In genomic region chr16:84312783-84313382, GRCh38 we compare ENCODE assay signal across 13 cellular contexts. TPM values are rescaled to one million over a fixed set of nuclear protein-coding genes. Genes with fewer than 3 reads are reported as not detected.
DNase-seq lines count a peak whose midpoint lies in the region; TF ChIP-seq lines count a peak whose summit lies in the region.
"Had no signal": no experiment of that assay in that cellular context is flagged by ENCODE, and none has a peak within 500 bp of the region (broad histone marks: within the 10 kb centered on the region; RNA-seq: fewer than 3 reads in every experiment).

No MANE protein-coding gene starts in this region.

- peaks cover 6% of the 10 kb centered on the region for H3F3A ChIP-seq in smooth muscle cell (ENCODE audit: low read depth)

- H3K4me2 ChIP-seq in smooth muscle cell: peak overlapping the region; percentile 78

- no peaks in the 10 kb centered on the region; the same call in 1 of the 2 replicates for H3K9me3 ChIP-seq in HUES64 (ENCODE audit: insufficient read depth, low read depth, low read length)
- H3K9me3 ChIP-seq in iPS-15b (ENCODE audit: control insufficient read depth, insufficient read depth, low read length): no peaks in the 10 kb centered on the region
- H3K9me3 ChIP-seq in smooth muscle cell (replicated peaks; ENCODE audit: low read depth): no peaks in the 10 kb centered on the region
- no peaks in the 10 kb centered on the region for H3K9me3 ChIP-seq in MG63

- H3K9ac ChIP-seq in HUES64 (ENCODE audit: low read depth, low read length): no peak overlapping the region
- no peak overlapping the region for H3K9ac ChIP-seq in iPS-15b (ENCODE audit: low read depth, low read length)
- no peak overlapping the region for H3K9ac ChIP-seq in smooth muscle cell (ENCODE audit: low read depth)

- H3K4me1 ChIP-seq in HUES64 (ENCODE audit: insufficient read depth, low read length): 0 out of 2 replicates have a peak, but pooled peaks cover 3% of the 10 kb centered on the region
- peaks cover 3% of the 10 kb centered on the region for H3K4me1 ChIP-seq in iPS-15b (ENCODE audit: control insufficient read depth, insufficient read depth, low read length)
- H3K4me1 ChIP-seq in smooth muscle cell (ENCODE audit: low read depth): peaks cover 6% of the 10 kb centered on the region

- peak; percentile 64 for DNase-seq in NCI-H748 treated with DMSO at 0.1 percent for 48 hours (lab: John Stamatoyannopoulos, UW)
- DNase-seq in smooth muscle cell (lab: John Stamatoyannopoulos, UW; ENCODE audit: unreplicated experiment): no peak
- no peak for DNase-seq in ureter (ENCODE audit: low spot score)
- DNase-seq in MG63: no peak
- no peak for DNase-seq in stimulated activated CD8-positive, alpha-beta memory T cell treated with anti-CD3 and anti-CD28 coated beads, Interleukin-4, amount 100 ng/mL, for 48 hours
- DNase-seq: activated naive CD4-positive, alpha-beta T cell treated with Interleukin-2 at 50 U/mL for 16 hours; cerebellar nuclear complex; GOT3; NCI-H1048; stimulated activated CD4-positive, alpha-beta T cell treated with anti-CD3 and anti-CD28 coated beads, Interleukin-12 subunit alpha, Interleukin-12 subunit beta, amount 100 ng/mL, for 4 hours had no signal

- 0 out of 2 replicates have a peak, but pooled peaks cover 6% of the 10 kb centered on the region for H3K27me3 ChIP-seq in HUES64 (ENCODE audit: insufficient read depth, low read length)
- H3K27me3 ChIP-seq in iPS-15b (ENCODE audit: control insufficient read depth, insufficient read depth, low read length): no peaks in the 10 kb centered on the region
- no peaks in the 10 kb centered on the region for H3K27me3 ChIP-seq in smooth muscle cell (ENCODE audit: low read depth)
- no peaks in the 10 kb centered on the region for H3K27me3 ChIP-seq in MG63

- no peak for TF ChIP-seq CTCF in smooth muscle cell (IDR thresholded peaks at IDR 0.05; ENCODE audit: borderline replicate concordance, insufficient read depth, poor library complexity, severe bottlenecking)

- WGBS in HUES64: 73% methylated on average over 55 of the region's 55 CpGs
- 15% methylated on average over 42 of the region's 55 CpGs for WGBS in smooth muscle cell (ENCODE audit: low lambda C conversion rate)

- H3K4me3 ChIP-seq in HUES64 (ENCODE audit: low read length) (peak overlapping the region; percentile 39), iPS-15b (ENCODE audit: low read depth, low read length) (peak overlapping the region; percentile 33), smooth muscle cell (peak overlapping the region; percentile 28), MG63 (no peak overlapping the region)

- peaks cover 6% of the 10 kb centered on the region for H4K20me1 ChIP-seq in smooth muscle cell (ENCODE audit: low read depth)

- peaks cover 4% of the 10 kb centered on the region for H3K79me2 ChIP-seq in smooth muscle cell (ENCODE audit: low read depth)

- peak overlapping the region; percentile 30 for H2AFZ ChIP-seq in smooth muscle cell (ENCODE audit: low read depth)

- H3K36me3 ChIP-seq in HUES64 (ENCODE audit: insufficient read depth, low read length) (no peaks in the 10 kb centered on the region), iPS-15b (ENCODE audit: control insufficient read depth, insufficient read depth, low read length) (no peaks in the 10 kb centered on the region), smooth muscle cell (ENCODE audit: low read depth) (no peaks in the 10 kb centered on the region), MG63 (no peaks in the 10 kb centered on the region)

- H3K27ac ChIP-seq in HUES64 (ENCODE audit: low read depth, low read length) (no peak overlapping the region), smooth muscle cell (ENCODE audit: low read depth) (no peak overlapping the region)

RNA-seq across cellular contexts. Expression of gene WFDC1, which starts 18.2 kb away (rescaled TPM):
- polyA plus RNA-seq in HUES64 (2013, experiment 1 of 2): 0.40 TPM
- polyA plus RNA-seq in HUES64 (2013, experiment 2 of 2): 0.76 TPM
- 150 and 176 TPM in 2 replicates for total RNA-seq in smooth muscle cell
- 249 and 362 TPM in 2 replicates for polyA plus RNA-seq in smooth muscle cell
- 63.5 TPM for total RNA-seq in ureter
- 0.40 TPM in 1 of 2 replicates, not detected in the other for total RNA-seq in MG63 (2014; rRNA removed; shearing (Covaris generic); ENCODE audit: low replicate concordance)
- total RNA-seq: G401 had no signal

RNA-seq across cellular contexts. Expression of gene ATP2C2, which starts 55.5 kb away (rescaled TPM):
- polyA plus RNA-seq in HUES64 (2013, experiment 1 of 2): 0.40 TPM
- 0.51 TPM for polyA plus RNA-seq in HUES64 (2013, experiment 2 of 2)
- 3.1 and 3.2 TPM in 2 replicates for total RNA-seq in smooth muscle cell
- polyA plus RNA-seq in smooth muscle cell: 1.6 and 4.1 TPM in 2 replicates
- total RNA-seq in ureter: 33.2 TPM
- total RNA-seq in MG63 (2014; rRNA removed; shearing (Covaris generic); ENCODE audit: low replicate concordance): not detected in 2 replicates
- total RNA-seq: G401 had no signal

Comparison
In these comparisons a context has a peak if more than half of its experiments do, and no peak if none do; other contexts are left out.
1. RNA of gene WFDC1, which starts 18.2 kb away (total RNA-seq): 150 to 176 TPM in smooth muscle cell and 63.5 TPM in ureter (single experiment); 0.40 TPM in MG63; every median in the first group is over 10 times any median in the second.